Comparison of ENCODE assay signal across 9 cellular contexts in the genomic region with DNA sequence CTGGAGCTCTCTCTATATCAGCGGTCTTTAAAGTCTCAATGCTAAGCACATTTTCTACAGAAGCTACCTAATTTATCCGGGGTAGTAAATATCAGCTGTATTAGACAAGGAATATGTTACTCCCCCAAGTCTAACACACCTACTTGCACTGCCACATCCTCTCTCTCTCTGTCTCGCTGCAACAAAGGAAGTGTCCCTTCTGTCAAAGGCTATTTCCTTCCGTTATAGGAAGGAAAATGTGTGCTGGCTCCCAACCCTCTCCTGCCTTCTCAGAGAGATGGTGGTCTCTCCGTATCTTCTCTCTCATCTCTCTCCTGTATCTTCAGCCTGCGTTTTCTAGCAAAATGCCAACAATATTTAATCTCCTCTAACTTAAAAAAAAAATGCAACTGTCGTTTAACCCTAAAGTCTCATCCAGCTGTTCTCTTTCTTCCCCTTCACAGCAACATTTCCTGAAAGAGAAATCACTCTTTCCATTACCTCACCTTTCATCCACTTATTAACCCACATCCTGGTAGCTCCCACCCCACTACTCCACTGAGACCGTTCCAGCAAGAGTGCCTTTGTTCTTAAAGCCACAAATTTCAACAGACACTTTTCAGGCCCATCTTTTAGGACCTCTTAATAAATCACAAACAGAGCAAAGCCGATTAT. TPM values are rescaled to one million over a fixed set of nuclear protein-coding genes. Genes with fewer than 3 reads are reported as not detected.
DNase-seq lines count a peak whose midpoint lies in the region; ATAC-seq and TF ChIP-seq lines count a peak whose summit lies in the region.
"Had no signal": no experiment of that assay in that cellular context is flagged by ENCODE, and none has a peak within 500 bp of the region (broad histone marks: within the 10 kb centered on the region; RNA-seq: fewer than 3 reads in every experiment).

No MANE protein-coding gene starts in this region.

- H3K4me2 ChIP-seq in DOHH2 (ENCODE audit: low read length), result peak overlapping the region; percentile 82
- no peak overlapping the region for H3K4me2 ChIP-seq in mammary epithelial cell (ENCODE audit: insufficient read depth, low read depth, low read length)

- H2AFZ ChIP-seq in mammary epithelial cell (ENCODE audit: low read depth, low read length), result no peak overlapping the region

- H3K4me3 Mint-ChIP-seq in activated T-helper 2 cell treated with anti-CD3 and anti-CD28 coated beads, Interferon-gamma antibody, Interleukin-2, Interleukin-4, amounts not matched to agents 10 μg/mL and 5 μg/mL and 100 μg/mL, durations not matched to agents 14 hours and 24 hours and 36 hours (ENCODE audit: low read depth), result peak overlapping the region; percentile 80
- H3K4me3 Mint-ChIP-seq in naive thymus-derived CD8-positive, alpha-beta T cell, result peak overlapping the region; percentile 46 to 96 (median 92)

- peak overlapping the region; percentile 93 for H3K27ac Mint-ChIP-seq in activated T-helper 2 cell treated with anti-CD3 and anti-CD28 coated beads, Interferon-gamma antibody, Interleukin-2, Interleukin-4, amounts not matched to agents 10 μg/mL and 5 μg/mL and 100 μg/mL, durations not matched to agents 14 hours and 24 hours and 36 hours
- H3K27ac Mint-ChIP-seq in naive thymus-derived CD8-positive, alpha-beta T cell, result peak overlapping the region; percentile 72 to 98 (median 83)

- TF ChIP-seq CTCF in DOHH2 (IDR thresholded peaks at IDR 0.05; ENCODE audit: low read depth, low read length, poor library complexity, severe bottlenecking), result no peak
- TF ChIP-seq CTCF in left lung (IDR thresholded peaks at IDR 0.05), result no peak
- TF ChIP-seq CTCF in mammary epithelial cell (conservative IDR thresholded peaks at IDR 0.05 in 1 of 2, IDR thresholded peaks at IDR 0.05 in 1 of 2; ENCODE audit: extremely low read depth in 1 of 2, insufficient read depth in 1 of 2, low read depth in 1 of 2, low read length in 2 of 2), result no peak

- H3K4me1 Mint-ChIP-seq in activated T-helper 2 cell treated with anti-CD3 and anti-CD28 coated beads, Interferon-gamma antibody, Interleukin-2, Interleukin-4, amounts not matched to agents 10 μg/mL and 5 μg/mL and 100 μg/mL, durations not matched to agents 14 hours and 24 hours and 36 hours (ENCODE audit: low read depth), result peaks cover 28% of the 10 kb centered on the region
- peaks cover 30 to 60% (median 51%) of the 10 kb centered on the region in 4 donors for H3K4me1 Mint-ChIP-seq in naive thymus-derived CD8-positive, alpha-beta T cell

- DNase-seq in activated T-helper 2 cell treated with anti-CD3 and anti-CD28 coated beads, Interferon-gamma antibody, Interleukin-2, Interleukin-4, amounts not matched to agents 10 μg/mL and 5 μg/mL and 100 μg/mL, durations not matched to agents 14 hours and 24 hours and 36 hours (ENCODE audit: low spot score), result peak; percentile 46
- DNase-seq in naive thymus-derived CD8-positive, alpha-beta T cell, result peak in 3 of 10 donors; percentile 12 to 26 (median 19)
- DNase-seq in left lung (no peak), cerebellar cortex (ENCODE audit: low spot score) (no peak), mammary epithelial cell (no peak)
- no peak for DNase-seq in activated CD4-positive, CD25-positive, alpha-beta regulatory T cell treated with anti-CD3 and anti-CD28 coated beads, Interleukin-2, amount 50 U/mL, for 72 hours
- DNase-seq: right cardiac atrium had no signal

- no peak overlapping the region for H3K9ac ChIP-seq in mammary epithelial cell (ENCODE audit: insufficient read depth, low read length)

- peaks cover 17% of the 10 kb centered on the region for H4K20me1 ChIP-seq in DOHH2 (ENCODE audit: control insufficient read depth, insufficient read depth, low read depth, low read length)
- no peaks in the 10 kb centered on the region for H4K20me1 ChIP-seq in mammary epithelial cell (ENCODE audit: insufficient read depth, low read length)

- peaks cover 62% of the 10 kb centered on the region for H3K79me2 ChIP-seq in DOHH2 (ENCODE audit: control insufficient read depth, low read length)
- H3K79me2 ChIP-seq in mammary epithelial cell (ENCODE audit: insufficient read depth, low read length), result peaks cover 35% of the 10 kb centered on the region

- WGBS in mammary epithelial cell (ENCODE audit: low coverage, missing lambda C conversion rate), result 65% methylated on average over 7 of the region's 9 CpGs

- peak overlapping the region; percentile 92 for H3K4me3 ChIP-seq in DOHH2 (ENCODE audit: low read length)
- no peak overlapping the region for H3K4me3 ChIP-seq in left lung
- no peak overlapping the region for H3K4me3 ChIP-seq in mammary epithelial cell (replicated peaks in 1 of 3; ENCODE audit: insufficient read depth in 1 of 3, low read depth in 2 of 3, low read length in 3 of 3)

- H3K36me3 ChIP-seq in DOHH2 (ENCODE audit: control insufficient read depth, low read length) (peaks cover 46% of the 10 kb centered on the region), KOPT-K1 (ENCODE audit: insufficient read depth, low read length) (peaks cover 44% of the 10 kb centered on the region), left lung (peaks cover 0 to 38% of the 10 kb centered on the region in 2 donors), mammary epithelial cell (ENCODE audit: insufficient read depth, low read length) (peaks cover 8% of the 10 kb centered on the region)

- POLR2A ChIA-PET in naive thymus-derived CD8-positive, alpha-beta T cell (lab: Charles Lee), result no interaction called here

- H3K9me2 ChIP-seq in DOHH2 (replicated peaks; ENCODE audit: control insufficient read depth, low read length), result no peaks in the 10 kb centered on the region

- BruUV-seq in mammary epithelial cell (replicated peaks; lab: Mats Ljungman, UMichigan), result no TSS peak

- H3K4me1 ChIP-seq in DOHH2 (ENCODE audit: control insufficient read depth, low read length), result peaks cover 36% of the 10 kb centered on the region
- H3K4me1 ChIP-seq in left lung, result peaks cover 9 to 35% of the 10 kb centered on the region in 2 donors
- H3K4me1 ChIP-seq in mammary epithelial cell (ENCODE audit: insufficient read depth, low read length), result peaks cover 7% of the 10 kb centered on the region

- CTCF ChIA-PET in mammary epithelial cell (lab: Charles Lee; ENCODE audit: low non-redundant PET), result no interaction called here

- H3K27ac ChIP-seq in DOHH2 (ENCODE audit: low read depth, low read length), result peak overlapping the region; percentile 53
- peak overlapping the region; percentile 95 for H3K27ac ChIP-seq in KOPT-K1 (ENCODE audit: low read depth, low read length, poor library complexity, severe bottlenecking)
- peak overlapping the region in 1 of 2 donors; percentile 6 for H3K27ac ChIP-seq in left lung
- no peak overlapping the region for H3K27ac ChIP-seq in mammary epithelial cell (ENCODE audit: insufficient read depth, low read depth, low read length)

- peaks cover 6% of the 10 kb centered on the region for H3K27me3 Mint-ChIP-seq in activated T-helper 2 cell treated with anti-CD3 and anti-CD28 coated beads, Interferon-gamma antibody, Interleukin-2, Interleukin-4, amounts not matched to agents 10 μg/mL and 5 μg/mL and 100 μg/mL, durations not matched to agents 14 hours and 24 hours and 36 hours (ENCODE audit: low read depth)
- no peaks in the 10 kb centered on the region for H3K27me3 Mint-ChIP-seq in naive thymus-derived CD8-positive, alpha-beta T cell

- H3K36me3 Mint-ChIP-seq in activated T-helper 2 cell treated with anti-CD3 and anti-CD28 coated beads, Interferon-gamma antibody, Interleukin-2, Interleukin-4, amounts not matched to agents 10 μg/mL and 5 μg/mL and 100 μg/mL, durations not matched to agents 14 hours and 24 hours and 36 hours (ENCODE audit: low read depth), result peaks cover 53% of the 10 kb centered on the region
- peaks cover 0 to 43% (median 10%) of the 10 kb centered on the region in 3 donors for H3K36me3 Mint-ChIP-seq in naive thymus-derived CD8-positive, alpha-beta T cell

- H3K9me3 ChIP-seq in DOHH2 (ENCODE audit: control insufficient read depth, insufficient read depth, low read length) (no peaks in the 10 kb centered on the region), KOPT-K1 (ENCODE audit: insufficient read depth, low read length, poor library complexity, severe bottlenecking) (no peaks in the 10 kb centered on the region), left lung (no peaks in the 10 kb centered on the region), mammary epithelial cell (replicated peaks; ENCODE audit: insufficient read depth, low read length) (no peaks in the 10 kb centered on the region)

- no peaks in the 10 kb centered on the region for H3K9me3 Mint-ChIP-seq in activated T-helper 2 cell treated with anti-CD3 and anti-CD28 coated beads, Interferon-gamma antibody, Interleukin-2, Interleukin-4, amounts not matched to agents 10 μg/mL and 5 μg/mL and 100 μg/mL, durations not matched to agents 14 hours and 24 hours and 36 hours
- no peaks in the 10 kb centered on the region for H3K9me3 Mint-ChIP-seq in naive thymus-derived CD8-positive, alpha-beta T cell

- H3K27me3 ChIP-seq in DOHH2 (ENCODE audit: control insufficient read depth, low read length) (peaks cover 3% of the 10 kb centered on the region), left lung (peaks cover 0 to 8% of the 10 kb centered on the region in 2 donors), mammary epithelial cell (ENCODE audit: insufficient read depth, low read length) (no peaks in the 10 kb centered on the region)

- ATAC-seq in naive thymus-derived CD8-positive, alpha-beta T cell, result peak; percentile 29 to 32
- ATAC-seq in left lung, result no peak
- ATAC-seq: right cardiac atrium had no signal

- dilution Hi-C loops in mammary epithelial cell (cut with HindIII; ENCODE audit: low sequenced_read_pairs), result no loop called here

- H3F3A ChIP-seq in DOHH2 (ENCODE audit: control insufficient read depth, insufficient read depth), result peaks cover 7% of the 10 kb centered on the region

- intact Hi-C loops in activated T-helper 2 cell treated with anti-CD3 and anti-CD28 coated beads, Interferon-gamma antibody, Interleukin-2, Interleukin-4, amounts not matched to agents 10 μg/mL and 5 μg/mL and 100 μg/mL, durations not matched to agents 14 hours and 24 hours and 36 hours (cut with micrococcal nuclease), result loop anchor here (2.0 kb wide), 1 partner anchor 54 kb away; no protein-coding TSS in a partner anchor
- intact Hi-C loops in left lung (cut with DNase I) (no loop called here), mammary epithelial cell (cut with micrococcal nuclease) (no loop called here)

- in situ Hi-C loops in mammary epithelial cell (cut with MboI; ENCODE audit: low sequenced_read_pairs in 2 of 2), result no loop called here

RNA-seq across cellular contexts. Expression of a gene that starts 2.3 kb away (rescaled TPM):
- total RNA-seq in activated T-helper 2 cell treated with anti-CD3 and anti-CD28 coated beads, Interferon-gamma antibody, Interleukin-2, Interleukin-4, amounts not matched to agents 10 μg/mL and 5 μg/mL and 100 μg/mL, durations not matched to agents 14 hours and 24 hours and 36 hours, result 35.4 and 36.2 TPM in 2 replicates
- total RNA-seq in naive thymus-derived CD8-positive, alpha-beta T cell, result 10 to 100 TPM; 20.9 to 22.8 TPM
- polyA plus RNA-seq in naive thymus-derived CD8-positive, alpha-beta T cell, result 1 to 10 TPM; 5.7 to 7.1 (median 5.9) TPM
- total RNA-seq in left lung (10 to 100 TPM in 1 of 2 donors, 1 to 10 TPM in 1; 9.7 to 11.7 TPM), mammary epithelial cell (10 to 100 TPM in 1 of 2 donors, 1 to 10 TPM in 1; 7.5 to 11.4 TPM)
- polyA plus RNA-seq in mammary epithelial cell, result 10.3 TPM
- 7.5 TPM for polyA minus RNA-seq in mammary epithelial cell

RNA-seq across cellular contexts. Expression of a gene that starts 5.7 kb away (rescaled TPM):
- not detected in 2 replicates for total RNA-seq in activated T-helper 2 cell treated with anti-CD3 and anti-CD28 coated beads, Interferon-gamma antibody, Interleukin-2, Interleukin-4, amounts not matched to agents 10 μg/mL and 5 μg/mL and 100 μg/mL, durations not matched to agents 14 hours and 24 hours and 36 hours
- not detected for total RNA-seq in naive thymus-derived CD8-positive, alpha-beta T cell
- polyA plus RNA-seq in naive thymus-derived CD8-positive, alpha-beta T cell, result not detected
- total RNA-seq in left lung, result 1 to 10 TPM in 1 of 2 donors, not detected in 1; 2.4 TPM
- not detected for total RNA-seq in mammary epithelial cell
- polyA plus RNA-seq in mammary epithelial cell, result not detected
- polyA minus RNA-seq in mammary epithelial cell, result not detected

RNA-seq across cellular contexts. Expression of a gene that starts 49.6 kb away (rescaled TPM):
- 49.8 and 51.0 TPM in 2 replicates for total RNA-seq in activated T-helper 2 cell treated with anti-CD3 and anti-CD28 coated beads, Interferon-gamma antibody, Interleukin-2, Interleukin-4, amounts not matched to agents 10 μg/mL and 5 μg/mL and 100 μg/mL, durations not matched to agents 14 hours and 24 hours and 36 hours
- total RNA-seq in naive thymus-derived CD8-positive, alpha-beta T cell, result 10 to 100 TPM; 80.5 to 84.8 TPM
- polyA plus RNA-seq in naive thymus-derived CD8-positive, alpha-beta T cell, result 10 to 100 TPM; 21.4 to 29.1 (median 25.9) TPM
- 10 to 100 TPM; 42.2 to 53.1 TPM for total RNA-seq in left lung
- 10 to 100 TPM; 37.3 to 70.3 TPM for total RNA-seq in mammary epithelial cell
- 14.7 TPM for polyA plus RNA-seq in mammary epithelial cell
- polyA minus RNA-seq in mammary epithelial cell, result 45.9 TPM
